ENCODE assay signal across 24 cellular contexts in the genomic region with DNA sequence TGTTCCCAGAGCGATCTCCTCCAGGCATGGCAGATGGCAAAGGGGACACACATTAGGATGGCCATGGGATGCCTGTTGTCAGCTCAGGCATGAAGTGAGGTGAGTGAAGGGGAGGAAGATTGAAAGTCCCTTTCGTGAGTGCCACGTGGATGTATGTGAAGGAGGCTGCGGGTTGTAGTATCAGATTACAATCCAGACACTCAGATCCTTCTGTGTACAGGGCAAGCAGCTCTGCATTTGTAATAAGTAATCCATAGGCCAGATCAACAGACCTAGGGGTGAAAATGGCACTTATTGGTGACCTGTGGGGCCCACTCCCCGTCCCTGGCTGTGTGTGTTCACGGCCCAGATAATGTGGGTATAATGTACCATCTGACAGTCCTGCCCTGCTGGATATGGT.
"Had no signal": no experiment of that assay in that cellular context is flagged by ENCODE, and none has a peak within 500 bp of the region (broad histone marks: within the 10 kb centered on the region; RNA-seq: fewer than 3 reads in every experiment).

No MANE protein-coding gene starts in this region.

- H3K36me3 Mint-ChIP-seq: mesothelial cell of epicardium had no signal

- H3K27ac Mint-ChIP-seq: mesothelial cell of epicardium had no signal

- H3K27me3 ChIP-seq: colonic mucosa, esophagus squamous epithelium, gastrocnemius medialis, heart right ventricle, left lung had no signal

- H3K4me3 Mint-ChIP-seq: central memory CD8-positive, alpha-beta T cell; mesothelial cell of epicardium had no signal

- H3K27ac ChIP-seq: colonic mucosa, dorsolateral prefrontal cortex, esophagus squamous epithelium, gastrocnemius medialis, heart right ventricle, left lung, lower lobe of right lung had no signal

- H3K36me3 ChIP-seq: colonic mucosa, esophagus squamous epithelium, gastrocnemius medialis, heart right ventricle, left lung, lower lobe of right lung had no signal

- H3K9me3 ChIP-seq: colonic mucosa, gastrocnemius medialis, lower lobe of right lung, mucosa of descending colon had no signal

- DNase-seq: cerebellar nuclear complex; colonic mucosa; dermis blood vessel endothelial cell; dorsolateral prefrontal cortex; effector CD4-positive, alpha-beta T cell; effector memory CD4-positive, alpha-beta T cell; esophagus squamous epithelium; foreskin fibroblast; foreskin melanocyte; gastrocnemius medialis; glutamatergic neuron; head of caudate nucleus; heart right ventricle; hippocampal formation; kidney; kidney glomerular epithelial cell; left colon; left lung; left ventricle myocardium superior; lower lobe of right lung; mesenchymal stem cell; mucosa of descending colon had no signal

- H3K4me3 ChIP-seq: colonic mucosa, dorsolateral prefrontal cortex, esophagus squamous epithelium, gastrocnemius medialis, heart right ventricle, left lung, lower lobe of right lung, mucosa of descending colon had no signal

- H3K4me1 ChIP-seq: colonic mucosa, esophagus squamous epithelium, gastrocnemius medialis, heart right ventricle, left lung, lower lobe of right lung had no signal

- H3K4me1 Mint-ChIP-seq: central memory CD8-positive, alpha-beta T cell; mesothelial cell of epicardium had no signal

- H3K27me3 Mint-ChIP-seq: central memory CD8-positive, alpha-beta T cell had no signal
